ENCODE assay signal across 21 cellular contexts in the genomic region with DNA sequence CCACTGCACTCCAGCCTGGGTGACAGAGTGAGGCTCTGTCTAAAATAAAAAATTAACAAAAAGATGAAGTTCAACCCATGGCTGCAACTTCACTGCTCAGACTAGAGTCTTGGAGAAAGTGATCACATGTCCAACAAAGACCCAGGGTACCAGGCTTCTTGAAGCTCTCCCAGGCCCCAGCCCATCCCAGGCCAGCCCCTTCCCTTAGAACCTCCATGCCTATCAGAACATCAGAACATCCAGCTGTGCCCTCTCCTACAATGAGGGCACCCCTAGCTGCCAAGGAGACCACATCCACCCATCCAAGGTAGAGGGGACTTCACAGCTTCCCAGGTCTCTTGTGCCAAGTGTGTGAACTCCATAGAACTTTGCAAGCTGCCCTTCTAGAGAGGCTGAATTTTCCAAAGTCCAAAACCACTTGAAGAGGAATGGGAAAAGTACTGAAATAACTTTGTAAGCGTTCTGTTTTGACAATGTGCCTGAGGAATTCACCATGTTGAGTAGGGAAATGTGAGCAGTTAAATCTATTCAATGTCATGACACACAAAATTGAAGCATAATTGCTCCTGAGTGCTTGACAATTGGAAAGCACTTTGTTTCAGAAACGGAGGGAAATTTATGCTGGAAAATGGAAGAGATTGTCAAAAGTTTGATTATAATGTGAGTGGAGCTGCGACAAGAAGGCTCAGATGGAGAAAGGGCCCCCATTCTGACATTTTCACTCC.
"Had no signal": no experiment of that assay in that cellular context is flagged by ENCODE, and none has a peak within 500 bp of the region (broad histone marks: within the 10 kb centered on the region; RNA-seq: fewer than 3 reads in every experiment).

No MANE protein-coding gene starts in this region.

- DNase-seq: activated CD4-positive, alpha-beta T cell treated with anti-CD3 and anti-CD28 coated beads for 48 hours; activated CD4-positive, alpha-beta T cell treated with anti-CD3 and anti-CD28 coated beads, Interleukin-2, amount 50 U/mL, for 4 hours; activated CD4-positive, CD25-positive, alpha-beta regulatory T cell treated with anti-CD3 and anti-CD28 coated beads, Interleukin-2, amount 50 U/mL, for 72 hours; activated CD8-positive, alpha-beta T cell treated with anti-CD3 and anti-CD28 coated beads, Interleukin-2, amount 10 ng/mL, durations not matched to agents 7 days and 5 days; activated gamma-delta T cell; activated naive CD4-positive, alpha-beta T cell treated with anti-CD3 and anti-CD28 coated beads for 36 hours; activated T-cell treated with anti-CD3 and anti-CD28 coated beads, Interleukin-2, amount 50 U/mL, for 4 hours; amygdala; brain microvascular endothelial cell; MG63; NCI-H1105 treated with DMSO at 0.1 percent for 48 hours; NCI-H1436 treated with DMSO at 0.1 percent for 48 hours; NCI-H187 treated with DMSO at 0.1 percent for 48 hours; NCI-H2081 treated with DMSO at 0.1 percent for 48 hours; NCI-H226; NCI-H526; NCI-H82; SIG-M5; T-helper 17 cell; T-helper 9 cell had no signal

- ATAC-seq: activated CD8-positive, alpha-beta T cell treated with anti-CD3 and anti-CD28 coated beads, Interleukin-2, amount 10 ng/mL, durations not matched to agents 7 days and 5 days; activated T-cell treated with anti-CD3 and anti-CD28 coated beads, Interleukin-2, amount 50 U/mL, for 4 hours; T-helper 17 cell; WTC11 had no signal

- H3K27me3 ChIP-seq: brain microvascular endothelial cell, MG63 had no signal

- H3K36me3 ChIP-seq: brain microvascular endothelial cell, MG63 had no signal

- H3K9me3 ChIP-seq: MG63 had no signal

- H3K27ac ChIP-seq: brain microvascular endothelial cell had no signal

- H3K4me3 ChIP-seq: MG63 had no signal
